Comparison of ENCODE assay signal across 27 cellular contexts in the genomic region with DNA sequence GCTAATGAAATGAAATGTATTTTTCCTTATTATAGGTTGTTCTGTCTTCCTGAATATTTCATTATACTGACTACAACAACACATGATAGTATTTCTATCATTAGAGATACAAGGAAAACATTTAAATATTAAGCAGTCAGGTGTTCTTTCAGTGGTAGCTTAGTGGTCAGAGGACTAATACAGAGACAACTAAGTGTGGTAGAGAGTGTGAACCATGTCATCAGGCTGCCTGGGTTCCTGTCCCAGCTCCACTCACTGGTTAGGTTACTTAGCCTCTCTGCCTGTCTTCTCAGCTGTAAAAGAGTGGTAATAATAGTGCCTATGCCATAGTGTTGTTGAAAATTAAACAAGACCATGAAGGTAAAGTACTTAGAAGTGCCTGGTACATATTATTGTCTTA. TPM values are rescaled to one million over a fixed set of nuclear protein-coding genes. Genes with fewer than 3 reads are reported as not detected.
DNase-seq lines count a peak whose midpoint lies in the region; ATAC-seq, FAIRE-seq and TF ChIP-seq lines count a peak whose summit lies in the region.
"Had no signal": no experiment of that assay in that cellular context is flagged by ENCODE, and none has a peak within 500 bp of the region (broad histone marks: within the 10 kb centered on the region; RNA-seq: fewer than 3 reads in every experiment).

No MANE protein-coding gene starts in this region.

- peak overlapping the region; percentile 46; the same call in 1 of the 2 replicates for H3K4me2 ChIP-seq in GM12878 (ENCODE audit: control insufficient read depth, insufficient read depth)

- in situ Hi-C loops in GM12878 (cut with MboI), result no loop called here

- no peaks in the 10 kb centered on the region; the same call in 1 of the 2 replicates for H3K4me1 ChIP-seq in GM12878 (ENCODE audit: control insufficient read depth, insufficient read depth, low read length)

- no peak overlapping the region for H3K27ac ChIP-seq in GM12878 (ENCODE audit: control insufficient read depth, insufficient read depth)
- H3K27ac ChIP-seq: brain microvascular endothelial cell, tibial artery had no signal

- H3K36me3 ChIP-seq in GM12878 (ENCODE audit: control insufficient read depth in 2 of 2, insufficient read depth in 2 of 2, low read length in 1 of 2), result 0 out of 4 replicates have a peak, but pooled peaks cover 0 to 4% of the 10 kb centered on the region in 2 experiments

- no peak for TF ChIP-seq RAD21 in GM12878 (IDR thresholded peaks at IDR 0.05; ENCODE audit: insufficient read depth, low read depth, low read length)

- H3K4me3 ChIP-seq in GM12878, result no peak overlapping the region
- H3K4me3 ChIP-seq: lung, tibial artery had no signal

- ATAC-seq in GM18867 (IDR thresholded peaks at IDR 0.05; ENCODE audit: unreplicated experiment) (peak; percentile 33), HG03469 (IDR thresholded peaks at IDR 0.05; ENCODE audit: unreplicated experiment) (peak; percentile 22), GM12878 (peak; percentile 35)
- ATAC-seq: CD8-positive, alpha-beta T cell; HCT116; WTC11 had no signal

- TF ChIP-seq CTCF in GM12878 (IDR thresholded peaks at IDR 0.05 in 2 of 3, conservative IDR thresholded peaks at IDR 0.05 in 1 of 3; ENCODE audit: control insufficient read depth in 2 of 3, extremely low read depth in 1 of 3, insufficient read depth in 1 of 3, low read depth in 3 of 3, low read length in 3 of 3) (no peak), neural crest cell (conservative IDR thresholded peaks at IDR 0.05) (no peak), mesothelial cell of epicardium (IDR thresholded peaks at IDR 0.05; ENCODE audit: unreplicated experiment) (no peak)

- peaks cover 3% of the 10 kb centered on the region for H3K36me3 Mint-ChIP-seq in neural crest cell (ENCODE audit: low read depth)
- H3K36me3 Mint-ChIP-seq in mesothelial cell of epicardium, result peaks cover 11% of the 10 kb centered on the region

- H2AFZ ChIP-seq in GM12878 (ENCODE audit: control insufficient read depth, low read depth, low read length), result no peak overlapping the region

- H3K4me1 Mint-ChIP-seq in neural crest cell (peaks cover 20% of the 10 kb centered on the region), mesothelial cell of epicardium (peaks cover 21% of the 10 kb centered on the region)

- CTCF ChIA-PET in GM12878 (lab: Yijun Ruan, JAX), result interaction anchor here (0.6 to 4.0 kb wide), 7 partner anchors 29 to 1575 kb away, joined by 3 to 15 read pairs (median 3); no protein-coding TSS in a partner anchor

- H3K27ac Mint-ChIP-seq in neural crest cell (ENCODE audit: unreplicated experiment) (no peak overlapping the region), mesothelial cell of epicardium (no peak overlapping the region)
- H3K27ac Mint-ChIP-seq: activated naive CD8-positive, alpha-beta T cell treated with anti-CD3 and anti-CD28 coated beads, Interleukin-2, amount 10 ng/mL, durations not matched to agents 7 days and 5 days; CD8-positive, alpha-beta T cell; endodermal cell; stimulated activated naive CD8-positive, alpha-beta T cell treated with anti-CD3 and anti-CD28 coated beads, Interleukin-15, Interleukin-2, amounts not matched to agents 100 ng/mL and 50 ng/mL, for 24 hours; WTC11 had no signal

- no peak for TF ChIP-seq EP300 in GM12878 (IDR thresholded peaks at IDR 0.05; ENCODE audit: borderline replicate concordance in 1 of 2, control insufficient read depth in 1 of 2, low read depth in 2 of 2, low read length in 2 of 2)

- H3K27me3 Mint-ChIP-seq in neural crest cell (ENCODE audit: low read depth) (no peaks in the 10 kb centered on the region), mesothelial cell of epicardium (ENCODE audit: low read depth) (no peaks in the 10 kb centered on the region)
- H3K27me3 Mint-ChIP-seq: activated naive CD8-positive, alpha-beta T cell treated with anti-CD3 and anti-CD28 coated beads, Interleukin-2, amount 10 ng/mL, durations not matched to agents 7 days and 5 days; stimulated activated naive CD8-positive, alpha-beta T cell treated with anti-CD3 and anti-CD28 coated beads, Interleukin-15, Interleukin-2, amounts not matched to agents 100 ng/mL and 50 ng/mL, for 24 hours had no signal

- H3K27me3 ChIP-seq in GM12878 (replicated peaks in 1 of 2; ENCODE audit: control insufficient read depth in 2 of 2, insufficient read depth in 2 of 2, low read length in 1 of 2), result no peaks in the 10 kb centered on the region
- H3K27me3 ChIP-seq: brain microvascular endothelial cell, tibial artery had no signal

- H3K79me2 ChIP-seq in GM12878 (ENCODE audit: control insufficient read depth, insufficient read depth, low read length), result peaks cover 23% of the 10 kb centered on the region

- POLR2A ChIA-PET in GM12878 (lab: Charles Lee), result interaction anchor here (0.6 to 0.9 kb wide), 2 partner anchors 14 to 39 kb away, joined by 3 to 6 read pairs; no protein-coding TSS in a partner anchor

- H3K4me3 Mint-ChIP-seq in neural crest cell (peak overlapping the region; percentile 21), mesothelial cell of epicardium (no peak overlapping the region)
- H3K4me3 Mint-ChIP-seq: activated naive CD8-positive, alpha-beta T cell treated with anti-CD3 and anti-CD28 coated beads, Interleukin-2, amount 10 ng/mL, durations not matched to agents 7 days and 5 days; CD8-positive, alpha-beta T cell; endodermal cell; stimulated activated naive CD8-positive, alpha-beta T cell treated with anti-CD3 and anti-CD28 coated beads, Interleukin-15, Interleukin-2, amounts not matched to agents 100 ng/mL and 50 ng/mL, for 24 hours; WTC11 had no signal

- H3K9me3 Mint-ChIP-seq in neural crest cell (no peaks in the 10 kb centered on the region), mesothelial cell of epicardium (no peaks in the 10 kb centered on the region)
- H3K9me3 Mint-ChIP-seq: activated naive CD8-positive, alpha-beta T cell treated with anti-CD3 and anti-CD28 coated beads, Interleukin-2, amount 10 ng/mL, durations not matched to agents 7 days and 5 days; CD8-positive, alpha-beta T cell; endodermal cell; stimulated activated naive CD8-positive, alpha-beta T cell treated with anti-CD3 and anti-CD28 coated beads, Interleukin-15, Interleukin-2, amounts not matched to agents 100 ng/mL and 50 ng/mL, for 24 hours; WTC11 had no signal

- H3K9me3 ChIP-seq in GM12878 (replicated peaks; ENCODE audit: control insufficient read depth, insufficient read depth, low read length), result no peaks in the 10 kb centered on the region
- H3K9me3 ChIP-seq: tibial artery had no signal

- DNase-seq in GM12878 (ENCODE audit: low read depth, low spot score) (no peak), neural crest cell (ENCODE audit: low read depth, low spot score) (no peak), mesothelial cell of epicardium (ENCODE audit: low spot score in 2 of 2, unreplicated experiment in 2 of 2) (no peak), RKO (ENCODE audit: low spot score) (no peak), RCC 7860 (ENCODE audit: low spot score) (no peak)
- DNase-seq: activated CD4-positive, alpha-beta T cell treated with anti-CD3 and anti-CD28 coated beads, Interleukin-2, amount 50 U/mL, for 4 hours; activated naive CD8-positive, alpha-beta T cell treated with anti-CD3 and anti-CD28 coated beads, Interleukin-2, amount 10 ng/mL, durations not matched to agents 7 days and 5 days; brain microvascular endothelial cell; CD8-positive, alpha-beta T cell; DMS53; endodermal cell; GF-D8; NCI-H1436; NCI-H2107; occipital lobe; stimulated activated CD4-positive, alpha-beta T cell treated with anti-CD3 and anti-CD28 coated beads, Interleukin-12 subunit alpha, Interleukin-12 subunit beta, amount 100 ng/mL, for 4 hours; stimulated activated CD4-positive, alpha-beta T cell treated with anti-CD3 and anti-CD28 coated beads, Interleukin-4, amount 100 ng/mL, for 4 hours; T1000; tibial artery had no signal

- FAIRE-seq in GM12878 (lab: Jason Lieb, UNC) (no peak), RCC 7860 (lab: Jason Lieb, UNC) (no peak)
- FAIRE-seq: colon, GM12891 had no signal

- RAD21 ChIA-PET in GM12878 (lab: Charles Lee; ENCODE audit: unreplicated experiment), result interaction anchor here (1.4 to 2.3 kb wide), 3 partner anchors 29 to 35 kb away, joined by 4 to 8 read pairs (median 4); no protein-coding TSS in a partner anchor

- BruUV-seq in GM12878 (replicated peaks; lab: Mats Ljungman, UMichigan), result no TSS peak

- SMC1A ChIA-PET in GM12878 (lab: Charles Lee; ENCODE audit: uncharacterized antibody, unreplicated experiment), result interaction anchor here (0.7 to 3.4 kb wide), 10 partner anchors 9 to 209 kb away, joined by 3 to 14 read pairs (median 3); no protein-coding TSS in a partner anchor

- H4K20me1 ChIP-seq in GM12878 (ENCODE audit: control insufficient read depth, insufficient read depth), result no peaks in the 10 kb centered on the region

- intact Hi-C loops in GM12878 (cut with micrococcal nuclease; ENCODE audit: unreplicated experiment), result no loop called here

- TF ChIP-seq POLR2A in GM12878 (IDR thresholded peaks at IDR 0.05; ENCODE audit: low read depth, low read length), result no peak

- no peak overlapping the region for H3K9ac ChIP-seq in GM12878 (ENCODE audit: control insufficient read depth, insufficient read depth, low read length)

RNA-seq across cellular contexts. Expression of gene UAP1, which starts 3.9 kb away (rescaled TPM):
- 28.6 and 30.9 TPM in 2 replicates for total RNA-seq in GM12878 (2013; cell fraction: nucleolus; rRNA removed)
- 32.5 and 41.1 TPM in 2 replicates for total RNA-seq in GM12878 (2014; rRNA removed)
- total RNA-seq in GM12878 (2014; rRNA removed; fragmentation: Illumina TruSeq; extraction: Trizol), result 39.8 and 42.0 TPM in 2 replicates
- total RNA-seq in GM12878 (2021), result 29.0 and 30.2 TPM in 2 replicates
- polyA plus RNA-seq in GM12878 (2011; ENCODE audit: low read depth), result 22.8 TPM
- polyA plus RNA-seq in GM12878 (2011; rRNA removed), result 19.9 and 31.2 TPM in 2 replicates
- polyA plus RNA-seq in GM12878 (2011; cell fraction: cytosol; rRNA removed), result 7.5 and 10.0 TPM in 2 replicates
- 8.0 and 9.9 TPM in 2 replicates for polyA plus RNA-seq in GM12878 (2011; cell fraction: nucleus; rRNA removed)
- 25.4 TPM in 2 replicates for polyA plus RNA-seq in GM12878 (2012)
- 32.3 and 35.2 TPM in 2 replicates for polyA plus RNA-seq in GM12878 (2014; fragmentation: Illumina TruSeq; extraction: Trizol)
- 10 to 100 TPM; 19.2 to 20.8 TPM for polyA plus RNA-seq in GM12878 (2014; fragmentation: Nextera tagmentation; extraction: Ambion mirVana)
- polyA plus RNA-seq in GM12878 (2014; rRNA removed), result 20.9 and 26.0 TPM in 2 replicates
- 10 to 100 TPM; 40.2 to 43.0 TPM for polyA plus RNA-seq in GM12878 (2016; fragmentation: Nextera tagmentation; extraction: Ambion mirVana)
- polyA minus RNA-seq in GM12878 (2011; rRNA and poly(A)+ RNA removed), result 13.0 and 15.6 TPM in 2 replicates
- polyA minus RNA-seq in GM12878 (2011; cell fraction: cytosol; rRNA and poly(A)+ RNA removed), result 4.7 and 5.3 TPM in 2 replicates
- polyA minus RNA-seq in GM12878 (2011; cell fraction: nucleus; rRNA and poly(A)+ RNA removed), result 5.7 and 9.9 TPM in 2 replicates
- total RNA-seq in neural crest cell, result 34.1 and 38.6 TPM in 2 replicates
- 29.4 to 31.0 TPM (median 30.4 TPM) in 3 replicates for total RNA-seq in mesothelial cell of epicardium
